ENCODE assay signal across 38 cellular contexts in the genomic region with DNA sequence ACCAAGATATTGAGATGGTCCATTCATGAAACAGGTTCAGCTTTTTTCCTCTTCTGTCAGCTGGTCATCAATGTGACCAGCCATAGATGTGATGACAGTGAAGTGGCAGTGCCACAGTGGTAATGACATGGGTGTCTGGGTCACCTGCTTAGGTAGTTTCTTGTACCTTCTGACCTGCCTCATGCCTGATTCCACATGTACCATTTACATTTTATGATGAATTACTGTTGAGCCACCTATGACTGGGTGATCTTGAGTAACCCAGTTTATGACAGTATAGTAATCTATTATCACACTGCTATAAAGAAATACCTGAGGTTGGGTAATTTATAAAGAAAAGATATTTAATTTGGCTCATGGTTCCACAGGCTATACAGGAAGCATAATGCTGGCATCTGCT. TPM values are rescaled to one million over a fixed set of nuclear protein-coding genes. Genes with fewer than 3 reads are reported as not detected.
"Had no signal": no experiment of that assay in that cellular context is flagged by ENCODE, and none has a peak within 500 bp of the region (broad histone marks: within the 10 kb centered on the region; RNA-seq: fewer than 3 reads in every experiment).

No MANE protein-coding gene starts in this region.

- H3K36me3 ChIP-seq: MG63 had no signal

- H3K4me3 ChIP-seq: MG63 had no signal

- DNase-seq: Karpas-422, Kasumi-1, MG63, MM.1S, MV-4-11, NCI-H1048, NCI-H1092, NCI-H1092 treated with DMSO at 0.1 percent for 48 hours, NCI-H1105, NCI-H1105 treated with DMSO at 0.1 percent for 48 hours, NCI-H1417, NCI-H1417 treated with DMSO at 0.1 percent for 48 hours, NCI-H1436, NCI-H1436 treated with DMSO at 0.1 percent for 48 hours, NCI-H146, NCI-H1694, NCI-H1694 treated with DMSO at 0.1 percent for 48 hours, NCI-H187, NCI-H187 treated with DMSO at 0.1 percent for 48 hours, NCI-H1930, NCI-H2029, NCI-H2029 treated with DMSO at 0.1 percent for 48 hours, NCI-H2081, NCI-H2081 treated with DMSO at 0.1 percent for 48 hours, NCI-H2107, NCI-H2171, NCI-H2171 treated with DMSO at 0.1 percent for 48 hours, NCI-H2227 treated with DMSO at 0.1 percent for 48 hours, NCI-H226, NCI-H345, NCI-H446, NCI-H446 treated with DMSO at 0.1 percent for 48 hours, NCI-H510A, NCI-H510A treated with DMSO at 0.1 percent for 48 hours, NCI-H524 had no signal

- H3K27me3 ChIP-seq: MG63 had no signal

- H3K9me3 ChIP-seq: MG63 had no signal

RNA-seq across cellular contexts. Expression of gene RGSL1, which starts 45.7 kb away (rescaled TPM):
- total RNA-seq: LHCN-M2, M059J, MCF 10A had no signal
